In genomic region chr14:42965512-42965911, GRCh38 we compare ENCODE assay signal across 1 cellular context.
TF ChIP-seq lines count a peak whose summit lies in the region.

No MANE protein-coding gene starts in this region.

TF ChIP-seq in GM23338, 12 proteins besides CTCF, POLR2A, EP300 and RAD21 (continued from another document):
- TF ChIP-seq ETS1 (IDR thresholded peaks at IDR 0.05): no peak
